Comparison of ENCODE assay signal across 21 cellular contexts in the genomic region with DNA sequence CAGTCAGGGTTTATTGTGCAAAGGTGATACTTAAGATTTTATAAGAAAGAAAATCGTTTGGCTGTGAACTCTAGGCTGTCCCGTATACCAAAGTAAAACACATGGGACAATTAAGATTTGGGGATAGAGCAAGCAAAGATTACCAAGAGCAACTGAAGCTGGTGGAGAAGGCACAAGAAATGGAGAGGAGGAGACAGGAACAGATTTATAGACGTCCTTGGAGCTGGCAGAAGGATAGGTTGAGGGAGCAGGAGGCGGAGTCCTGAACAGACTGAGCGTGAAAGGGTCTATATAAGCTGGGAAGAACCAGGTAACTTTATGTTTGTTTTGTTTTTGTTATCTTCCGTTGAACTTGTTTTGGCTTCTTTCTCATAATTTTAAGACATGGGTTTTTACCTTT. TPM values are rescaled to one million over a fixed set of nuclear protein-coding genes. Genes with fewer than 3 reads are reported as not detected.
DNase-seq lines count a peak whose midpoint lies in the region; ATAC-seq and TF ChIP-seq lines count a peak whose summit lies in the region.
"Had no signal": no experiment of that assay in that cellular context is flagged by ENCODE, and none has a peak within 500 bp of the region (broad histone marks: within the 10 kb centered on the region; RNA-seq: fewer than 3 reads in every experiment).

No MANE protein-coding gene starts in this region.

- H3K4me1 ChIP-seq in CD8-positive, alpha-beta memory T cell (ENCODE audit: insufficient read depth, low read length), result peaks cover 71% of the 10 kb centered on the region
- peaks cover 10% of the 10 kb centered on the region; the same call in 1 of the 2 replicates for H3K4me1 ChIP-seq in PC-3 (ENCODE audit: insufficient read depth, low read length)

- H3K4me3 ChIP-seq in CD8-positive, alpha-beta memory T cell (ENCODE audit: low read length), result no peak overlapping the region
- no peak overlapping the region for H3K4me3 ChIP-seq in PC-3 (ENCODE audit: low read length)
- H3K4me3 ChIP-seq: psoas muscle had no signal

- ATAC-seq in activated naive CD8-positive, alpha-beta T cell treated with anti-CD3 and anti-CD28 coated beads, Interleukin-2, amount 10 ng/mL, durations not matched to agents 7 days and 5 days (ENCODE audit: low read depth), result no peak
- no peak for ATAC-seq in natural killer cell
- no peak for ATAC-seq in left lobe of liver
- ATAC-seq in PC-3, result no peak
- ATAC-seq: psoas muscle had no signal

- peaks cover 76 to 82% (median 80%) of the 10 kb centered on the region in 3 donors for H3K4me1 Mint-ChIP-seq in CD8-positive, alpha-beta memory T cell
- H3K4me1 Mint-ChIP-seq in activated naive CD8-positive, alpha-beta T cell treated with anti-CD3 and anti-CD28 coated beads, Interleukin-2, amount 10 ng/mL, durations not matched to agents 7 days and 5 days, result peaks cover 48% of the 10 kb centered on the region
- H3K4me1 Mint-ChIP-seq in natural killer cell, result peaks cover 65 to 78% of the 10 kb centered on the region in 2 donors

- peak overlapping the region in 7 of 8 donors; percentile 0 to 81 (median 54) for H3K27ac Mint-ChIP-seq in CD8-positive, alpha-beta memory T cell
- H3K27ac Mint-ChIP-seq in activated naive CD8-positive, alpha-beta T cell treated with anti-CD3 and anti-CD28 coated beads, Interleukin-2, amount 10 ng/mL, durations not matched to agents 7 days and 5 days, result peak overlapping the region; percentile 15
- peak overlapping the region in 1 of 2 donors; percentile 19 for H3K27ac Mint-ChIP-seq in natural killer cell
- H3K27ac Mint-ChIP-seq: activated CD4-positive, alpha-beta memory T cell treated with anti-CD3 and anti-CD28 coated beads, Interleukin-2, amount 10 ng/mL, durations not matched to agents 7 days and 5 days; activated T-helper 2 cell treated with anti-CD3 and anti-CD28 coated beads, Interferon-gamma antibody, Interleukin-2, Interleukin-4, amounts not matched to agents 10 μg/mL and 5 μg/mL and 100 μg/mL, durations not matched to agents 14 hours and 24 hours and 36 hours had no signal

- no peaks in the 10 kb centered on the region for H3K79me2 ChIP-seq in PC-3 (ENCODE audit: low read length)

- H3K9me3 ChIP-seq in CD8-positive, alpha-beta memory T cell (ENCODE audit: low read length), result no peaks in the 10 kb centered on the region
- no peaks in the 10 kb centered on the region for H3K9me3 ChIP-seq in PC-3 (ENCODE audit: low read length)
- H3K9me3 ChIP-seq: psoas muscle had no signal

- H3K36me3 ChIP-seq in CD8-positive, alpha-beta memory T cell (ENCODE audit: insufficient read depth, low read length), result no peaks in the 10 kb centered on the region
- H3K36me3 ChIP-seq in PC-3 (ENCODE audit: low read depth, low read length), result no peaks in the 10 kb centered on the region
- H3K36me3 ChIP-seq: WERI-Rb-1 had no signal

- TF ChIP-seq CTCF in natural killer cell (IDR thresholded peaks at IDR 0.05) (no peak), PC-3 (conservative IDR thresholded peaks at IDR 0.05; ENCODE audit: low read depth, low read length) (no peak)

- no peaks in the 10 kb centered on the region; the same call in 1 of the 2 replicates for H4K20me1 ChIP-seq in PC-3 (ENCODE audit: low read length)

- no peaks in the 10 kb centered on the region for H3K9me2 ChIP-seq in PC-3 (replicated peaks; ENCODE audit: low read length)

- no TSS peak for BruUV-seq in PC-3 (replicated peaks; lab: Mats Ljungman, UMichigan)

- no peak overlapping the region for H3K27ac ChIP-seq in CD8-positive, alpha-beta memory T cell (ENCODE audit: low read depth, low read length)
- H3K27ac ChIP-seq in PC-3 (ENCODE audit: low read length), result no peak overlapping the region
- H3K27ac ChIP-seq: psoas muscle, WERI-Rb-1 had no signal

- H3K4me3 Mint-ChIP-seq in CD8-positive, alpha-beta memory T cell, result peak overlapping the region; percentile 2 to 56 (median 31)
- peak overlapping the region; percentile 24 for H3K4me3 Mint-ChIP-seq in activated naive CD8-positive, alpha-beta T cell treated with anti-CD3 and anti-CD28 coated beads, Interleukin-2, amount 10 ng/mL, durations not matched to agents 7 days and 5 days
- peak overlapping the region; percentile 22 for H3K4me3 Mint-ChIP-seq in natural killer cell
- H3K4me3 Mint-ChIP-seq: activated CD4-positive, alpha-beta memory T cell treated with anti-CD3 and anti-CD28 coated beads, Interleukin-2, amount 10 ng/mL, durations not matched to agents 7 days and 5 days had no signal

- H3K36me3 Mint-ChIP-seq in CD8-positive, alpha-beta memory T cell, result peaks cover 0 to 23% (median 0%) of the 10 kb centered on the region in 3 donors
- H3K36me3 Mint-ChIP-seq in activated naive CD8-positive, alpha-beta T cell treated with anti-CD3 and anti-CD28 coated beads, Interleukin-2, amount 10 ng/mL, durations not matched to agents 7 days and 5 days, result peaks cover 3% of the 10 kb centered on the region
- H3K36me3 Mint-ChIP-seq in natural killer cell, result no peaks in the 10 kb centered on the region

- H2AFZ ChIP-seq in PC-3 (ENCODE audit: low read length), result no peak overlapping the region

- peak; percentile 8 for DNase-seq in NCI-H2171 treated with DMSO at 0.1 percent for 48 hours (lab: John Stamatoyannopoulos, UW)
- no peak for DNase-seq in NCI-H2171 (lab: John Stamatoyannopoulos, UW)
- no peak for DNase-seq in CD8-positive, alpha-beta memory T cell
- DNase-seq in activated naive CD8-positive, alpha-beta T cell treated with anti-CD3 and anti-CD28 coated beads, Interleukin-2, amount 10 ng/mL, durations not matched to agents 7 days and 5 days, result no peak
- no peak for DNase-seq in natural killer cell
- no peak for DNase-seq in left lobe of liver (ENCODE audit: low spot score)
- no peak for DNase-seq in PC-3
- no peak for DNase-seq in NCI-H524 (lab: John Stamatoyannopoulos, UW)
- DNase-seq: activated CD4-positive, alpha-beta memory T cell treated with anti-CD3 and anti-CD28 coated beads, Interleukin-2, amount 10 ng/mL, durations not matched to agents 7 days and 5 days; aorta; C1 segment of cervical spinal cord; islet precursor cell; naive B cell; NCI-H1436; NCI-H446 treated with DMSO at 0.1 percent for 48 hours; psoas muscle; small intestine; stimulated activated CD4-positive, alpha-beta T cell treated with anti-CD3 and anti-CD28 coated beads, Interleukin-4, amount 100 ng/mL, for 4 hours; T-helper 1 cell; WERI-Rb-1 had no signal

- H3K9ac ChIP-seq in PC-3 (ENCODE audit: low read length), result no peak overlapping the region

- no peaks in the 10 kb centered on the region for H3F3A ChIP-seq in PC-3 (ENCODE audit: low read length, unreplicated experiment)

- peaks cover 0 to 3% of the 10 kb centered on the region in 2 donors for H3K27me3 Mint-ChIP-seq in CD8-positive, alpha-beta memory T cell
- no peaks in the 10 kb centered on the region for H3K27me3 Mint-ChIP-seq in activated naive CD8-positive, alpha-beta T cell treated with anti-CD3 and anti-CD28 coated beads, Interleukin-2, amount 10 ng/mL, durations not matched to agents 7 days and 5 days
- no peaks in the 10 kb centered on the region for H3K27me3 Mint-ChIP-seq in natural killer cell (ENCODE audit: low read depth in 2 of 2)
- H3K27me3 Mint-ChIP-seq: naive B cell had no signal

- H3K9me3 Mint-ChIP-seq in CD8-positive, alpha-beta memory T cell, result no peaks in the 10 kb centered on the region
- H3K9me3 Mint-ChIP-seq in activated naive CD8-positive, alpha-beta T cell treated with anti-CD3 and anti-CD28 coated beads, Interleukin-2, amount 10 ng/mL, durations not matched to agents 7 days and 5 days, result no peaks in the 10 kb centered on the region
- no peaks in the 10 kb centered on the region for H3K9me3 Mint-ChIP-seq in natural killer cell
- H3K9me3 Mint-ChIP-seq: activated CD4-positive, alpha-beta memory T cell treated with anti-CD3 and anti-CD28 coated beads, Interleukin-2, amount 10 ng/mL, durations not matched to agents 7 days and 5 days; activated T-helper 2 cell treated with anti-CD3 and anti-CD28 coated beads, Interferon-gamma antibody, Interleukin-2, Interleukin-4, amounts not matched to agents 10 μg/mL and 5 μg/mL and 100 μg/mL, durations not matched to agents 14 hours and 24 hours and 36 hours; naive B cell had no signal

- POLR2A ChIA-PET in CD8-positive, alpha-beta memory T cell (lab: Charles Lee), result no interaction called here
- POLR2A ChIA-PET in activated naive CD8-positive, alpha-beta T cell treated with anti-CD3 and anti-CD28 coated beads, Interleukin-2, amount 10 ng/mL, durations not matched to agents 7 days and 5 days (lab: Charles Lee), result no interaction called here
- POLR2A ChIA-PET in PC-3 (lab: Charles Lee; ENCODE audit: unreplicated experiment), result no interaction called here

- CTCF ChIA-PET in CD8-positive, alpha-beta memory T cell (lab: Charles Lee), result interaction anchor here (0.6 to 1.4 kb wide), 4 partner anchors 51 to 189 kb away, joined by 3 to 4 read pairs (median 3); no protein-coding TSS in a partner anchor
- CTCF ChIA-PET in PC-3 (lab: Charles Lee), result no interaction called here

- H3K4me2 ChIP-seq in PC-3 (ENCODE audit: low read length), result no peak overlapping the region

- no peaks in the 10 kb centered on the region for H3K27me3 ChIP-seq in CD8-positive, alpha-beta memory T cell (ENCODE audit: insufficient read depth, low read length, poor library complexity, severe bottlenecking)
- H3K27me3 ChIP-seq in PC-3 (ENCODE audit: low read length), result peaks cover 75% of the 10 kb centered on the region

- intact Hi-C loops in natural killer cell (cut with micrococcal nuclease), result no loop called here
- intact Hi-C loops in PC-3 (cut with micrococcal nuclease), result no loop called here

RNA-seq across cellular contexts. Expression of gene TNRC6C, which starts 3.8 kb away (rescaled TPM):
- 10 to 100 TPM; 25.9 to 28.1 TPM for total RNA-seq in CD8-positive, alpha-beta memory T cell
- 7.4 TPM for polyA plus RNA-seq in CD8-positive, alpha-beta memory T cell
- 10 to 100 TPM; 74.7 TPM for total RNA-seq in activated naive CD8-positive, alpha-beta T cell treated with anti-CD3 and anti-CD28 coated beads, Interleukin-2, amount 10 ng/mL, durations not matched to agents 7 days and 5 days
- total RNA-seq in natural killer cell, result 100 to 1,000 TPM in 1 of 3 donors, 10 to 100 TPM in 2; 74.3 to 100 (median 76.3) TPM
- total RNA-seq in left lobe of liver, result 11.0 TPM
- total RNA-seq in PC-3 (2014; rRNA removed), result 5.3 and 6.0 TPM in 2 replicates
